Comparison of ENCODE assay signal across 35 cellular contexts in the genomic region with DNA sequence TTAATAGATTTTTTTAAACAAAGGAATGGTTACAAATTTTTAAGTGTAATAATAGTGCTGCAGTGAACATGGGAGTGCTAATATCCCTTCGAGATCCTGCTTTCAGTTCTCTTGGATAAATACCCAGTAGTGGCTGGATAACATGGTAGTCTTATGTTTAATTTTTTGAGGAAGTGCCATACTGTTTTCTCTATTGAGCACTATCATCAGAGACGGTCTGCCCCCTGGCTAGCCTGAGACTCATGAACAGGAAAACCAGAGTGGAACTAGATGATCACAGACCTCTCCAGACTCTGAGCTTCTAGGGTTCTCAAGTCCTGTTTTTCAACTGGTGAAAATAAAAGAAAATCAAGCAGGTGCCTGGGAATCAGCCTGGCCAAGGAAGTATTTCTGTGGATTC.
"Had no signal": no experiment of that assay in that cellular context is flagged by ENCODE, and none has a peak within 500 bp of the region (broad histone marks: within the 10 kb centered on the region; RNA-seq: fewer than 3 reads in every experiment).

No MANE protein-coding gene starts in this region.

- H3K36me3 ChIP-seq: brain microvascular endothelial cell, colonic mucosa, Peyer's patch, SJSA1, WERI-Rb-1 had no signal

- ATAC-seq: activated CD8-positive, alpha-beta T cell treated with anti-CD3 and anti-CD28 coated beads for 36 hours; activated T-cell treated with anti-CD3 and anti-CD28 coated beads, Interleukin-2, amount 50 U/mL, for 72 hours; activated T-helper 17 cell treated with anti-CD3 and anti-CD28 coated beads, Interleukin-2, amount 50 U/mL, for 72 hours; PC-3 had no signal

- H3K4me3 ChIP-seq: colonic mucosa, Peyer's patch, SJSA1 had no signal

- H3K4me1 ChIP-seq: colonic mucosa, Peyer's patch, SJSA1 had no signal

- H3K27ac ChIP-seq: brain microvascular endothelial cell, colonic mucosa, Peyer's patch, SJSA1, WERI-Rb-1 had no signal

- DNase-seq: activated CD4-positive, alpha-beta T cell treated with anti-CD3 and anti-CD28 coated beads, Interleukin-2, amount 10 ng/mL, durations not matched to agents 24 days and 14 days; activated CD4-positive, alpha-beta T cell treated with anti-CD3 and anti-CD28 coated beads, Interleukin-2, amount 50 U/mL, for 4 hours; activated CD4-positive, CD25-positive, alpha-beta regulatory T cell; activated CD8-positive, alpha-beta T cell treated with anti-CD3 and anti-CD28 coated beads for 36 hours; activated effector memory CD4-positive, alpha-beta T cell treated with anti-CD3 and anti-CD28 coated beads, Interleukin-2, amount 50 U/mL, for 16 hours; activated naive CD4-positive, alpha-beta T cell; activated naive CD4-positive, alpha-beta T cell treated with anti-CD3 and anti-CD28 coated beads, Interleukin-2, amount 50 U/mL, for 16 hours; activated naive CD8-positive, alpha-beta T cell treated with anti-CD3 and anti-CD28 coated beads for 36 hours; activated T-cell treated with anti-CD3 and anti-CD28 coated beads, Interleukin-2, amount 50 U/mL, for 1 hour; activated T-cell treated with anti-CD3 and anti-CD28 coated beads, Interleukin-2, amount 50 U/mL, for 72 hours; amniotic stem cell; aorta; brain microvascular endothelial cell; central memory CD4-positive, alpha-beta T cell; colonic mucosa; KG1; NCI-H1048; NCI-H1105 treated with DMSO at 0.1 percent for 48 hours; NCI-H1436; NCI-H1694; NCI-H1930; NCI-H2081 treated with DMSO at 0.1 percent for 48 hours; NCI-H226; NCI-H446 treated with DMSO at 0.1 percent for 48 hours; NCI-H524; Peyer's patch; Right ventricle myocardium superior; SW 1271; T-helper 1 cell; T-helper 2 cell; T-helper 9 cell; WERI-Rb-1 had no signal

- H3K27me3 ChIP-seq: brain microvascular endothelial cell, colonic mucosa, Peyer's patch, SJSA1 had no signal

- H3K9me3 ChIP-seq: colonic mucosa, Peyer's patch, SJSA1 had no signal
